Comparison of ENCODE assay signal across 9 cellular contexts in genomic region chr22:23763579-23764331, GRCh38. TPM values are rescaled to one million over a fixed set of nuclear protein-coding genes. Genes with fewer than 3 reads are reported as not detected.
A peak's percentile ranks its signal among the peaks of the same experiment; 100 is the strongest.
DNase-seq lines count a peak whose midpoint lies in the region; ATAC-seq and TF ChIP-seq lines count a peak whose summit lies in the region.
"Had no signal": no experiment of that assay in that cellular context is flagged by ENCODE, and none has a peak within 500 bp of the region (broad histone marks: within the 10 kb centered on the region; RNA-seq: fewer than 3 reads in every experiment).

No MANE protein-coding gene starts in this region.

- H3K9me3 ChIP-seq in right cardiac atrium (ENCODE audit: control insufficient read depth, low read length): no peaks in the 10 kb centered on the region
- H3K9me3 ChIP-seq in colonic mucosa: no peaks in the 10 kb centered on the region

- H3K27me3 ChIP-seq in right cardiac atrium (ENCODE audit: control insufficient read depth, insufficient read depth): no peaks in the 10 kb centered on the region
- no peaks in the 10 kb centered on the region for H3K27me3 ChIP-seq in colonic mucosa

- H3K27ac ChIP-seq in right cardiac atrium (ENCODE audit: low read length) (no peak overlapping the region), colonic mucosa (no peak overlapping the region)

- H3K36me3 ChIP-seq in colonic mucosa: no peaks in the 10 kb centered on the region

- peak; percentile 83 for DNase-seq in activated CD8-positive, alpha-beta memory T cell treated with anti-CD3 and anti-CD28 coated beads, Interleukin-2, amount 50 U/mL, for 48 hours
- DNase-seq in right cardiac atrium (peak in 2 of 3 donors; percentile 77 to 82), NCI-H128 (lab: John Stamatoyannopoulos, UW; ENCODE audit: unreplicated experiment) (no peak), colonic mucosa (no peak)
- peak; percentile 49 for DNase-seq in stimulated activated CD8-positive, alpha-beta memory T cell treated with anti-CD3 and anti-CD28 coated beads, Interleukin-4, amount 100 ng/mL, for 24 hours (ENCODE audit: low read depth)

- intact Hi-C loops in right cardiac atrium (cut with DNase I): loop anchor here in 1 of 4 donors (10.0 kb wide), 1 partner anchor 239 kb away; no protein-coding TSS in a partner anchor
- intact Hi-C loops in colonic mucosa (cut with DNase I): no loop called here

- ATAC-seq in right cardiac atrium (no peak), GM19035 (IDR thresholded peaks at IDR 0.05; ENCODE audit: unreplicated experiment) (no peak), GM21526 (IDR thresholded peaks at IDR 0.05; ENCODE audit: low FRiP score, unreplicated experiment) (no peak)

- in situ Hi-C loops in GM18951 (cut with MboI; ENCODE audit: low sequenced_read_pairs, unreplicated experiment): no loop called here

- H3K4me1 ChIP-seq in right cardiac atrium (ENCODE audit: control insufficient read depth, insufficient read depth, low read length) (no peaks in the 10 kb centered on the region), colonic mucosa (peaks cover under 1% of the 10 kb centered on the region)

- TF ChIP-seq POLR2A in GM18951 (IDR thresholded peaks at IDR 0.05; ENCODE audit: extremely low read depth, insufficient read depth, insufficient read length): peak; percentile 8

- no peak for TF ChIP-seq CTCF in colonic mucosa (IDR thresholded peaks at IDR 0.05)

- no peak overlapping the region for H3K9ac ChIP-seq in colonic mucosa (ENCODE audit: low read depth in 2 of 2, low read length in 2 of 2)

- 33% methylated on average over 23 of the region's 23 CpGs for WGBS in right cardiac atrium

- H3K4me3 ChIP-seq in right cardiac atrium (ENCODE audit: low read length) (no peak overlapping the region), colonic mucosa (no peak overlapping the region)

RNA-seq across cellular contexts. Expression of gene C22orf15, which starts 1.0 kb away (rescaled TPM):
- total RNA-seq in right cardiac atrium (under 1 TPM in 1 of 4 donors, not detected in 3; 0.21 TPM), colonic mucosa (not detected)
- not detected for polyA plus RNA-seq in right cardiac atrium
- total RNA-seq: MCF 10A had no signal

RNA-seq across cellular contexts. Expression of gene CHCHD10, which starts 4.0 kb away (rescaled TPM):
- total RNA-seq in right cardiac atrium: 1,000 to 10,000 TPM in 3 of 4 donors, 100 to 1,000 TPM in 1; 993 to 1,434 (median 1,175) TPM
- 1,153 TPM for polyA plus RNA-seq in right cardiac atrium
- 100 to 1,000 TPM; 420 to 719 TPM for total RNA-seq in colonic mucosa

RNA-seq across cellular contexts. Expression of gene MMP11, which starts 8.9 kb away (rescaled TPM):
- total RNA-seq in right cardiac atrium (10 to 100 TPM in 2 of 4 donors, 1 to 10 TPM in 2; 2.8 to 15.4 (median 11.5) TPM), colonic mucosa (1 to 10 TPM; 2.3 to 4.5 TPM)
- polyA plus RNA-seq in right cardiac atrium: 5.9 TPM

RNA-seq across cellular contexts. Expression of gene VPREB3, which starts 9.5 kb away (rescaled TPM):
- total RNA-seq in right cardiac atrium: under 1 TPM in 2 of 4 donors, not detected in 2; 0.40 to 0.41 TPM
- 0.61 TPM for polyA plus RNA-seq in right cardiac atrium
- 1 to 10 TPM; 1.2 to 1.9 TPM for total RNA-seq in colonic mucosa
- total RNA-seq: MCF 10A had no signal

RNA-seq across cellular contexts. Expression of gene ZNF70, which starts 12.8 kb away (rescaled TPM):
- total RNA-seq in right cardiac atrium (1 to 10 TPM; 5.6 to 6.3 (median 6.1) TPM), colonic mucosa (1 to 10 TPM; 2.8 to 3.5 TPM)
- polyA plus RNA-seq in right cardiac atrium: 1.9 TPM

Comparison
In these comparisons a context has a peak if more than half of its experiments do, and no peak if none do; other contexts are left out.
1. DNase-seq: peak in activated CD8-positive, alpha-beta memory T cell treated with anti-CD3 and anti-CD28 coated beads, Interleukin-2, amount 50 U/mL, for 48 hours (single experiment), right cardiac atrium (2 of 3) and stimulated activated CD8-positive, alpha-beta memory T cell treated with anti-CD3 and anti-CD28 coated beads, Interleukin-4, amount 100 ng/mL, for 24 hours (single experiment); none in NCI-H128 (single experiment) and colonic mucosa (single experiment).